17 cellular contexts compared by ENCODE assay signal in genomic region chr4:151700566-151701316, GRCh38.
"Had no signal": no experiment of that assay in that cellular context is flagged by ENCODE, and none has a peak within 500 bp of the region (broad histone marks: within the 10 kb centered on the region; RNA-seq: fewer than 3 reads in every experiment).

No MANE protein-coding gene starts in this region.

- H3K4me1 ChIP-seq: gastrocnemius medialis, heart right ventricle, left lung, right lobe of liver, SJSA1 had no signal

- H3K27ac Mint-ChIP-seq: activated CD8-positive, alpha-beta T cell treated with anti-CD3 and anti-CD28 coated beads for 36 hours; memory B cell; nephron progenitor cell; stimulated activated naive B cell treated with anti-CD40 and anti-IgM and Interleukin-4, amounts not matched to agents 10 μg/mL and 1 μg/mL and 100 μg/mL, for 72 hours; type B pancreatic cell had no signal

- ATAC-seq: activated CD8-positive, alpha-beta T cell treated with anti-CD3 and anti-CD28 coated beads for 36 hours; gastrocnemius medialis; heart right ventricle; left lung; stimulated activated naive B cell treated with anti-CD40 and anti-IgM and Interleukin-4, amounts not matched to agents 10 μg/mL and 1 μg/mL and 100 μg/mL, for 72 hours had no signal

- H3K27ac ChIP-seq: gastrocnemius medialis, heart right ventricle, left lung, psoas muscle, right lobe of liver, SJSA1 had no signal

- DNase-seq: activated CD8-positive, alpha-beta memory T cell treated with anti-CD3 and anti-CD28 coated beads, Interleukin-2, amount 50 U/mL, for 4 hours; activated CD8-positive, alpha-beta T cell treated with anti-CD3 and anti-CD28 coated beads for 36 hours; caudate nucleus; cortex of kidney; effector CD8-positive, alpha-beta T cell; gastrocnemius medialis; heart right ventricle; left lung; nephron progenitor cell; psoas muscle; right lobe of liver; stimulated activated naive B cell treated with anti-CD40 and anti-IgM and Interleukin-4, amounts not matched to agents 10 μg/mL and 1 μg/mL and 100 μg/mL, for 72 hours; SW 1271; T1000 had no signal

- H3K27me3 Mint-ChIP-seq: activated CD8-positive, alpha-beta T cell treated with anti-CD3 and anti-CD28 coated beads for 36 hours; memory B cell; stimulated activated naive B cell treated with anti-CD40 and anti-IgM and Interleukin-4, amounts not matched to agents 10 μg/mL and 1 μg/mL and 100 μg/mL, for 72 hours; type B pancreatic cell had no signal

- H3K9me3 Mint-ChIP-seq: activated CD8-positive, alpha-beta T cell treated with anti-CD3 and anti-CD28 coated beads for 36 hours; nephron progenitor cell; type B pancreatic cell had no signal

- H3K9me3 ChIP-seq: gastrocnemius medialis, left lung, psoas muscle, right lobe of liver, SJSA1 had no signal

- H3K4me3 ChIP-seq: gastrocnemius medialis, heart right ventricle, left lung, psoas muscle, right lobe of liver, SJSA1 had no signal

- H3K36me3 ChIP-seq: right lobe of liver had no signal

- H3K4me1 Mint-ChIP-seq: memory B cell; nephron progenitor cell; stimulated activated naive B cell treated with anti-CD40 and anti-IgM and Interleukin-4, amounts not matched to agents 10 μg/mL and 1 μg/mL and 100 μg/mL, for 72 hours had no signal

- H3K27me3 ChIP-seq: gastrocnemius medialis, heart right ventricle, left lung, right lobe of liver, SJSA1 had no signal

- H3K4me3 Mint-ChIP-seq: activated CD8-positive, alpha-beta T cell treated with anti-CD3 and anti-CD28 coated beads for 36 hours; memory B cell; nephron progenitor cell; stimulated activated naive B cell treated with anti-CD40 and anti-IgM and Interleukin-4, amounts not matched to agents 10 μg/mL and 1 μg/mL and 100 μg/mL, for 72 hours; type B pancreatic cell had no signal
